In genomic region chr12:27608890-27609289, GRCh38 we compare ENCODE assay signal across 23 cellular contexts.
A peak's percentile ranks its signal among the peaks of the same experiment; 100 is the strongest.
DNase-seq lines count a peak whose midpoint lies in the region; ATAC-seq and TF ChIP-seq lines count a peak whose summit lies in the region.
"Had no signal": no experiment of that assay in that cellular context is flagged by ENCODE, and none has a peak within 500 bp of the region (broad histone marks: within the 10 kb centered on the region; RNA-seq: fewer than 3 reads in every experiment).

No MANE protein-coding gene starts in this region.

- H3K27ac Mint-ChIP-seq in dendritic cell treated with granulocyte-macrophage colony-stimulating factor and Interleukin-4, amounts not matched to agents 40 ng/mL and 50 ng/mL, for 4 days: peak overlapping the region; percentile 68
- H3K27ac Mint-ChIP-seq in nephron: peak overlapping the region; percentile 83 to 94 (median 90)
- H3K27ac Mint-ChIP-seq: activated B cell treated with CpG ODN at 0.5 μM for 24 hours; activated naive CD8-positive, alpha-beta T cell treated with anti-CD3 and anti-CD28 coated beads for 36 hours; activated T-cell treated with anti-CD3 and anti-CD28 coated beads, Interleukin-2, amount 50 U/mL, for 72 hours; memory B cell; natural killer cell treated with Interleukin-12 subunit alpha and Interleukin-12 subunit beta and Interleukin-15 and Interleukin-18, amount 100 ng/mL, for 72 hours; stimulated activated effector memory CD8-positive, alpha-beta T cell treated with anti-CD3 and anti-CD28 coated beads, Interleukin-12 subunit alpha, Interleukin-12 subunit beta, amount 100 ng/mL, for 72 hours had no signal

- no peak for TF ChIP-seq RAD21 in IMR-90 (IDR thresholded peaks at IDR 0.05; ENCODE audit: low read length)

- H3K36me3 Mint-ChIP-seq in dendritic cell treated with granulocyte-macrophage colony-stimulating factor and Interleukin-4, amounts not matched to agents 40 ng/mL and 50 ng/mL, for 4 days (ENCODE audit: low read depth): peaks cover 14% of the 10 kb centered on the region
- H3K36me3 Mint-ChIP-seq in nephron (ENCODE audit: low read depth): peaks cover 7% of the 10 kb centered on the region
- H3K36me3 Mint-ChIP-seq: natural killer cell treated with Interleukin-12 subunit alpha and Interleukin-12 subunit beta and Interleukin-15 and Interleukin-18, amount 100 ng/mL, for 72 hours; stimulated activated effector memory CD8-positive, alpha-beta T cell treated with anti-CD3 and anti-CD28 coated beads, Interleukin-12 subunit alpha, Interleukin-12 subunit beta, amount 100 ng/mL, for 72 hours had no signal

- no peaks in the 10 kb centered on the region for H3K27me3 Mint-ChIP-seq in dendritic cell treated with granulocyte-macrophage colony-stimulating factor and Interleukin-4, amounts not matched to agents 40 ng/mL and 50 ng/mL, for 4 days
- no peaks in the 10 kb centered on the region for H3K27me3 Mint-ChIP-seq in nephron (ENCODE audit: low read depth)
- H3K27me3 Mint-ChIP-seq: activated B cell treated with CpG ODN at 0.5 μM for 24 hours; activated naive CD8-positive, alpha-beta T cell treated with anti-CD3 and anti-CD28 coated beads for 36 hours had no signal

- H2BK15ac ChIP-seq in IMR-90 (ENCODE audit: low read depth, low read length): no peak overlapping the region

- no peak overlapping the region for H3K4ac ChIP-seq in IMR-90 (ENCODE audit: low read depth, low read length)

- H2BK120ac ChIP-seq in IMR-90 (ENCODE audit: low read depth, low read length): no peak overlapping the region; the same call in 1 of the 2 replicates

- no peak for ATAC-seq in IMR-90 (ENCODE audit: low read depth)
- ATAC-seq: activated T-cell treated with anti-CD3 and anti-CD28 coated beads, Interleukin-2, amount 50 U/mL, for 72 hours; natural killer cell treated with Interleukin-12 subunit alpha and Interleukin-12 subunit beta and Interleukin-15 and Interleukin-18, amount 100 ng/mL, for 72 hours; stimulated activated effector memory CD8-positive, alpha-beta T cell treated with anti-CD3 and anti-CD28 coated beads, Interleukin-12 subunit alpha, Interleukin-12 subunit beta, amount 100 ng/mL, for 72 hours had no signal

- H3K4me3 Mint-ChIP-seq in dendritic cell treated with granulocyte-macrophage colony-stimulating factor and Interleukin-4, amounts not matched to agents 40 ng/mL and 50 ng/mL, for 4 days: no peak overlapping the region
- peak overlapping the region in 2 of 3 experiments; percentile 74 to 78 for H3K4me3 Mint-ChIP-seq in nephron
- H3K4me3 Mint-ChIP-seq: activated B cell treated with CpG ODN at 0.5 μM for 24 hours; activated naive CD8-positive, alpha-beta T cell treated with anti-CD3 and anti-CD28 coated beads for 36 hours; activated T-cell treated with anti-CD3 and anti-CD28 coated beads, Interleukin-2, amount 50 U/mL, for 72 hours; memory B cell; natural killer cell treated with Interleukin-12 subunit alpha and Interleukin-12 subunit beta and Interleukin-15 and Interleukin-18, amount 100 ng/mL, for 72 hours; stimulated activated effector memory CD8-positive, alpha-beta T cell treated with anti-CD3 and anti-CD28 coated beads, Interleukin-12 subunit alpha, Interleukin-12 subunit beta, amount 100 ng/mL, for 72 hours had no signal

- no peak overlapping the region for H2BK20ac ChIP-seq in IMR-90 (ENCODE audit: low read depth, low read length)

- H2AK9ac ChIP-seq in IMR-90 (replicated peaks; ENCODE audit: low read depth, low read length, poor library complexity): no peak overlapping the region

- peaks cover 28% of the 10 kb centered on the region for H3K4me1 Mint-ChIP-seq in dendritic cell treated with granulocyte-macrophage colony-stimulating factor and Interleukin-4, amounts not matched to agents 40 ng/mL and 50 ng/mL, for 4 days (ENCODE audit: low read depth)
- H3K4me1 Mint-ChIP-seq in nephron: peaks cover 71% of the 10 kb centered on the region
- H3K4me1 Mint-ChIP-seq: activated B cell treated with CpG ODN at 0.5 μM for 24 hours; activated naive CD8-positive, alpha-beta T cell treated with anti-CD3 and anti-CD28 coated beads for 36 hours; memory B cell; stimulated activated effector memory CD8-positive, alpha-beta T cell treated with anti-CD3 and anti-CD28 coated beads, Interleukin-12 subunit alpha, Interleukin-12 subunit beta, amount 100 ng/mL, for 72 hours had no signal

- H3K9ac ChIP-seq in IMR-90 (ENCODE audit: low read depth, low read length): no peak overlapping the region

- BruUV-seq in IMR-90 (replicated peaks; lab: Mats Ljungman, UMichigan): no TSS peak

- dilution Hi-C loops in IMR-90 (cut with HindIII; ENCODE audit: low sequenced_read_pairs, unreplicated experiment): no loop called here

- no CpG with 5 or more reads among the region's 8 CpGs for WGBS in IMR-90 (ENCODE audit: extremely low coverage in 2 of 2, insufficient read length in 1 of 2), 2 experiments
- 81 to 84% methylated on average over 8 of the region's 8 CpGs for WGBS in lower leg skin, 2 donors

- H2AFZ ChIP-seq in IMR-90 (replicated peaks; ENCODE audit: low read length, poor library complexity): no peak overlapping the region

- in situ Hi-C loops in IMR-90 (cut with MboI; ENCODE audit: low sequenced_read_pairs): no loop called here

- H3K79me1 ChIP-seq in IMR-90 (ENCODE audit: low read depth in 1 of 2, low read length in 2 of 2): peaks cover 32 to 80% of the 10 kb centered on the region in 2 experiments

- no peak overlapping the region for H4K8ac ChIP-seq in IMR-90 (ENCODE audit: low read depth in 2 of 2, low read length in 2 of 2)

- H3K18ac ChIP-seq in IMR-90 (ENCODE audit: low read depth, low read length): no peak overlapping the region

- H3K4me1 ChIP-seq in IMR-90 (ENCODE audit: control insufficient read depth, insufficient read depth, low read length) (peaks cover 6% of the 10 kb centered on the region), tibial artery (peaks cover 0 to 48% (median 23%) of the 10 kb centered on the region in 4 donors)

- intact Hi-C loops in IMR-90 (cut with micrococcal nuclease) (no loop called here), tibial artery (cut with DNase I; ENCODE audit: low total_unique reads) (no loop called here), lower leg skin (cut with DNase I; ENCODE audit: low total_unique reads) (no loop called here)
- intact Hi-C loops in dendritic cell treated with granulocyte-macrophage colony-stimulating factor and Interleukin-4, amounts not matched to agents 40 ng/mL and 50 ng/mL, for 4 days (cut with micrococcal nuclease): no loop called here

- H2AK5ac ChIP-seq in IMR-90 (ENCODE audit: low read depth, low read length): 0 out of 2 replicates have a peak overlapping the region, but pooled peaks have one; percentile 36

- 0 out of 2 replicates have a peak overlapping the region, but pooled peaks have one; percentile 20 for H3K27ac ChIP-seq in IMR-90 (ENCODE audit: insufficient read depth, low read length)
- H3K27ac ChIP-seq in tibial artery: peak overlapping the region; percentile 46 to 57

- TF ChIP-seq POLR2A in IMR-90 (IDR thresholded peaks at IDR 0.05; ENCODE audit: low read depth, low read length) (no peak), lower leg skin (IDR thresholded peaks at IDR 0.05) (no peak)

- no peak overlapping the region for H3K23ac ChIP-seq in IMR-90 (ENCODE audit: low read depth, low read length)

- peaks cover 12% of the 10 kb centered on the region for H3K9me3 Mint-ChIP-seq in dendritic cell treated with granulocyte-macrophage colony-stimulating factor and Interleukin-4, amounts not matched to agents 40 ng/mL and 50 ng/mL, for 4 days
- peaks cover 5% of the 10 kb centered on the region for H3K9me3 Mint-ChIP-seq in nephron
- H3K9me3 Mint-ChIP-seq: activated B cell treated with CpG ODN at 0.5 μM for 24 hours, memory B cell had no signal

- H3K4me3 ChIP-seq in IMR-90 (ENCODE audit: insufficient read depth, low read depth, low read length) (no peak overlapping the region), tibial artery (peak overlapping the region; percentile 38), lower leg skin (ENCODE audit: low read depth, poor library complexity, severe bottlenecking) (no peak overlapping the region)

- 0 out of 2 replicates have a peak overlapping the region, but pooled peaks have one; percentile 7 for H3K14ac ChIP-seq in IMR-90 (replicated peaks; ENCODE audit: low read depth, low read length)

- H2BK5ac ChIP-seq in IMR-90 (ENCODE audit: low read depth, low read length, poor library complexity, severe bottlenecking): no peak overlapping the region

- no peaks in the 10 kb centered on the region for H3K36me3 ChIP-seq in IMR-90 (ENCODE audit: control insufficient read depth, insufficient read depth, low read length)
- no peaks in the 10 kb centered on the region for H3K36me3 ChIP-seq in tibial artery

- no peak overlapping the region for H4K5ac ChIP-seq in IMR-90 (ENCODE audit: low read depth, low read length)

- H3K9me3 ChIP-seq in IMR-90 (ENCODE audit: control insufficient read depth, insufficient read depth, low read length) (no peaks in the 10 kb centered on the region), tibial artery (no peaks in the 10 kb centered on the region)

- CTCF ChIA-PET in IMR-90 (lab: Yijun Ruan, JAX): no interaction called here

- no peak overlapping the region; the same call in 1 of the 2 replicates for H4K91ac ChIP-seq in IMR-90 (ENCODE audit: insufficient read depth, low read depth, low read length)

- H3K56ac ChIP-seq in IMR-90 (ENCODE audit: extremely low read depth, insufficient read depth, low read length): no peak overlapping the region

- POLR2A ChIA-PET in IMR-90 (lab: Charles Lee; ENCODE audit: unreplicated experiment): no interaction called here

- H3K27me3 ChIP-seq in IMR-90 (ENCODE audit: control insufficient read depth, insufficient read depth, low read length) (no peaks in the 10 kb centered on the region), tibial artery (no peaks in the 10 kb centered on the region)

- DNase-seq in IMR-90 (no peak), tibial artery (no peak), NAMALWA (ENCODE audit: low spot score) (no peak), NCI-H128 (lab: John Stamatoyannopoulos, UW; ENCODE audit: unreplicated experiment) (no peak), lower leg skin (ENCODE audit: low spot score in 2 of 2) (no peak), NCI-H1105 (lab: John Stamatoyannopoulos, UW) (no peak)
- DNase-seq: activated B cell treated with CpG ODN at 0.5 μM for 24 hours; activated CD8-positive, alpha-beta memory T cell treated with anti-CD3 and anti-CD28 coated beads for 24 hours; activated naive CD8-positive, alpha-beta T cell treated with anti-CD3 and anti-CD28 coated beads for 36 hours; activated T-cell treated with anti-CD3 and anti-CD28 coated beads, Interleukin-2, amount 50 U/mL, for 72 hours; AML-193; Calu3; EL; erythroblast; glutamatergic neuron; NCI-H1105 treated with DMSO at 0.1 percent for 48 hours; NCI-H526 treated with DMSO at 0.1 percent for 48 hours; stimulated activated CD4-positive, alpha-beta T cell treated with anti-CD3 and anti-CD28 coated beads, Interleukin-15, amount 100 ng/mL, for 24 hours had no signal

- TF ChIP-seq CTCF in IMR-90 (conservative IDR thresholded peaks at IDR 0.05; ENCODE audit: low read depth, low read length) (no peak), nephron (IDR thresholded peaks at IDR 0.05; ENCODE audit: unreplicated experiment in 3 of 3) (no peak), tibial artery (IDR thresholded peaks at IDR 0.05) (no peak), lower leg skin (IDR thresholded peaks at IDR 0.05) (no peak)

- peak overlapping the region; percentile 10; the same call in 1 of the 2 replicates for H3K4me2 ChIP-seq in IMR-90 (ENCODE audit: low read depth, low read length)

- peaks cover 3% of the 10 kb centered on the region for H3K9me1 ChIP-seq in IMR-90 (ENCODE audit: insufficient read depth, low read length)

- H4K20me1 ChIP-seq in IMR-90 (ENCODE audit: insufficient read depth, low read length): no peaks in the 10 kb centered on the region

Comparison
In these comparisons a context has a peak if more than half of its experiments do, and no peak if none do; other contexts are left out.
1. H3K4me3 ChIP-seq: peak in tibial artery (2 of 2); none in IMR-90 (single experiment) and lower leg skin (single experiment).